In genomic region chr7:4682621-4683042, GRCh38 we compare ENCODE assay signal across 8 cellular contexts. TPM values are rescaled to one million over a fixed set of nuclear protein-coding genes. Genes with fewer than 3 reads are reported as not detected.
A peak's percentile ranks its signal among the peaks of the same experiment; 100 is the strongest.
DNase-seq lines count a peak whose midpoint lies in the region; ATAC-seq and TF ChIP-seq lines count a peak whose summit lies in the region.

No MANE protein-coding gene starts in this region.

- no peaks in the 10 kb centered on the region for H3K27me3 Mint-ChIP-seq in activated naive CD4-positive, alpha-beta T cell treated with anti-CD3 and anti-CD28 coated beads, Interleukin-2, amount 50 U/mL, for 24 hours

- BruUV-seq in PC-3 (replicated peaks; lab: Mats Ljungman, UMichigan): no TSS peak

- H3K9ac ChIP-seq in PC-3 (ENCODE audit: low read length): peak overlapping the region; percentile 76

- H3K4me1 ChIP-seq in PC-3 (ENCODE audit: insufficient read depth, low read length) (peaks cover 13% of the 10 kb centered on the region; the same call in 1 of the 2 replicates), heart right ventricle (peaks cover 6 to 46% (median 31%) of the 10 kb centered on the region in 9 donors)

- peak overlapping the region; percentile 71 for H3K4me3 ChIP-seq in PC-3 (ENCODE audit: low read length)
- H3K4me3 ChIP-seq in heart right ventricle: peak overlapping the region; percentile 42 to 99 (median 93)
- peak overlapping the region; percentile 89 for H3K4me3 ChIP-seq in retinal pigment epithelial cell (ENCODE audit: low read length)

- H3K9me2 ChIP-seq in PC-3 (replicated peaks; ENCODE audit: low read length): no peaks in the 10 kb centered on the region

- no peaks in the 10 kb centered on the region for H3K27me3 ChIP-seq in PC-3 (ENCODE audit: low read length)
- no peaks in the 10 kb centered on the region for H3K27me3 ChIP-seq in heart right ventricle

- H2AFZ ChIP-seq in PC-3 (ENCODE audit: low read length): no peak overlapping the region

- peak overlapping the region; percentile 97 for H3K4me3 Mint-ChIP-seq in activated naive CD4-positive, alpha-beta T cell treated with anti-CD3 and anti-CD28 coated beads, Interleukin-2, amount 50 U/mL, for 24 hours

- 1 to 2% methylated on average over 45 to 47 of the region's 47 CpGs for WGBS in heart right ventricle, 2 donors

- peak overlapping the region; percentile 79 for H3K27ac Mint-ChIP-seq in activated naive CD4-positive, alpha-beta T cell treated with anti-CD3 and anti-CD28 coated beads, Interleukin-2, amount 50 U/mL, for 24 hours

- no peaks in the 10 kb centered on the region for H3F3A ChIP-seq in PC-3 (ENCODE audit: low read length, unreplicated experiment)

- H3K4me2 ChIP-seq in PC-3 (ENCODE audit: low read length): peak overlapping the region; percentile 93

- H3K36me3 ChIP-seq in PC-3 (ENCODE audit: low read depth, low read length) (no peaks in the 10 kb centered on the region), heart right ventricle (peaks cover 0 to 7% (median 0%) of the 10 kb centered on the region in 9 donors)

- CTCF ChIA-PET in PC-3 (lab: Charles Lee): interaction anchor here (1.4 kb wide), 1 partner anchor 41 kb away, joined by 4 read pairs; no protein-coding TSS in a partner anchor

- intact Hi-C loops in PC-3 (cut with micrococcal nuclease): no loop called here
- intact Hi-C loops in heart right ventricle (cut with DNase I): loop anchor here (1.0 to 10.0 kb wide), 14 partner anchors 35 to 72 kb away; no protein-coding TSS in a partner anchor

- DNase-seq in SKM-1 treated with dmso at 0.1 percent for 144 hours (lab: John Stamatoyannopoulos, UW; ENCODE audit: unreplicated experiment) (peak; percentile 9), SKM-1 (lab: John Stamatoyannopoulos, UW; ENCODE audit: unreplicated experiment) (no peak), PC-3 (peak; percentile 42), heart right ventricle (peak; percentile 36 to 60), retinal pigment epithelial cell (ENCODE audit: low read depth) (no peak), GM19240 (ENCODE audit: insufficient read length, low spot score) (no peak)

- peaks cover 15% of the 10 kb centered on the region; the same call in 1 of the 2 replicates for H4K20me1 ChIP-seq in PC-3 (ENCODE audit: low read length)

- H3K79me2 ChIP-seq in PC-3 (ENCODE audit: low read length): peaks cover 52% of the 10 kb centered on the region

- H3K27ac ChIP-seq in PC-3 (ENCODE audit: low read length) (no peak overlapping the region), heart right ventricle (peak overlapping the region; percentile 91 to 98 (median 95))

- H3K4me1 Mint-ChIP-seq in activated naive CD4-positive, alpha-beta T cell treated with anti-CD3 and anti-CD28 coated beads, Interleukin-2, amount 50 U/mL, for 24 hours: peaks cover 38% of the 10 kb centered on the region

- POLR2A ChIA-PET in PC-3 (lab: Charles Lee; ENCODE audit: unreplicated experiment): interaction anchor here (0.6 kb wide), 1 partner anchor 41 kb away, joined by 4 read pairs; no protein-coding TSS in a partner anchor

- peaks cover 5% of the 10 kb centered on the region for H3K36me3 Mint-ChIP-seq in activated naive CD4-positive, alpha-beta T cell treated with anti-CD3 and anti-CD28 coated beads, Interleukin-2, amount 50 U/mL, for 24 hours

- no peaks in the 10 kb centered on the region for H3K9me3 ChIP-seq in PC-3 (ENCODE audit: low read length)
- H3K9me3 ChIP-seq in heart right ventricle: no peaks in the 10 kb centered on the region

- no peaks in the 10 kb centered on the region for H3K9me3 Mint-ChIP-seq in activated naive CD4-positive, alpha-beta T cell treated with anti-CD3 and anti-CD28 coated beads, Interleukin-2, amount 50 U/mL, for 24 hours

- ATAC-seq in HG02943 (IDR thresholded peaks at IDR 0.05; ENCODE audit: low read depth, unreplicated experiment): peak; percentile 38
- ATAC-seq in PC-3: peak; percentile 46
- peak in 6 of 8 donors; percentile 14 to 49 (median 22) for ATAC-seq in heart right ventricle

- no peak for TF ChIP-seq CTCF in PC-3 (conservative IDR thresholded peaks at IDR 0.05; ENCODE audit: low read depth, low read length)
- peak in 1 of 9 donors; percentile 15 for TF ChIP-seq CTCF in heart right ventricle (IDR thresholded peaks at IDR 0.05)
- peak; percentile 23 for TF ChIP-seq CTCF in retinal pigment epithelial cell (conservative IDR thresholded peaks at IDR 0.05; ENCODE audit: low read depth, low read length)

RNA-seq across cellular contexts. Expression of gene FOXK1, which starts 0.5 kb away (rescaled TPM):
- total RNA-seq in PC-3 (2014; rRNA removed) (13.2 and 22.8 TPM in 2 replicates), heart right ventricle (10 to 100 TPM; 17.6 to 30.6 (median 25.4) TPM)
- 1 to 10 TPM; 3.6 to 9.8 TPM for polyA plus RNA-seq in heart right ventricle

Comparison
In these comparisons a context has a peak if more than half of its experiments do, and no peak if none do; other contexts are left out.
1. DNase-seq: peak in SKM-1 treated with dmso at 0.1 percent for 144 hours (single experiment), PC-3 (single experiment) and heart right ventricle (2 of 2); none in SKM-1 (single experiment), retinal pigment epithelial cell (single experiment) and GM19240 (single experiment).
2. Peak in every context shown above with its lines, with median percentiles within 50 percentile points of each other: ATAC-seq and H3K4me3 ChIP-seq.